ENCODE assay signal across 28 cellular contexts in the genomic region with DNA sequence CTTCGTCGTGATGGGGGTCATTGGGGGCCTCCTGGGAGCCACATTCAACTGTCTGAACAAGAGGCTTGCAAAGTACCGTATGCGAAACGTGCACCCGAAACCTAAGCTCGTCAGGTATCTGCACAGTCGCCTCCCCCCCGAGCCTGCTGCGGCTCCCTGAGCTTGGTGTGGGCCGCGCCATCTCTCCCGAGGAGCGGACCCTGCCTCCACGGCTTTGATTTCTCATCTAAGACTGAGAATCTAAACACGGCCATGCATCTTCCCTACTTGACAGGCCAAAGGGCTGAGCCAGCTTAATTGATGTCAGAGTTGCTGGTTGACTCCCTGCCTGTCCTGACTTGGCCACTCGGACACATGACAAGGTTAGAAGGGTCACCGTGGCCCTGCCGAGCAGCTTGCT. TPM values are rescaled to one million over a fixed set of nuclear protein-coding genes. Genes with fewer than 3 reads are reported as not detected.
"Had no signal": no experiment of that assay in that cellular context is flagged by ENCODE, and none has a peak within 500 bp of the region (broad histone marks: within the 10 kb centered on the region; RNA-seq: fewer than 3 reads in every experiment).

No MANE protein-coding gene starts in this region.

- H3K36me3 Mint-ChIP-seq: activated naive CD8-positive, alpha-beta T cell had no signal

- H3K4me3 Mint-ChIP-seq: activated B cell treated with CpG ODN at 0.5 μM for 24 hours; activated CD4-positive, alpha-beta T cell treated with anti-CD3 and anti-CD28 coated beads, Interleukin-2, amount 10 ng/mL, durations not matched to agents 24 days and 14 days; activated CD8-positive, alpha-beta memory T cell treated with anti-CD3 and anti-CD28 coated beads, Interleukin-2, amount 10 ng/mL, durations not matched to agents 7 days and 5 days; activated naive CD4-positive, alpha-beta T cell treated with anti-CD3 and anti-CD28 coated beads for 36 hours; activated naive CD8-positive, alpha-beta T cell; activated T-cell treated with anti-CD3 and anti-CD28 coated beads, Interleukin-2, amount 50 U/mL, for 24 hours; activated T-helper 1 cell treated with anti-CD3 and anti-CD28 coated beads, Interleukin-12 subunit alpha, Interleukin-12 subunit beta, Interleukin-2, Interleukin-4 antibody, amounts not matched to agents 30 ng/mL and 10 ng/mL and 1 ng/mL, durations not matched to agents 14 hours and 24 hours and 36 hours had no signal

- H3K9me3 Mint-ChIP-seq: activated B cell treated with CpG ODN at 0.5 μM for 24 hours; activated CD4-positive, alpha-beta T cell treated with anti-CD3 and anti-CD28 coated beads, Interleukin-2, amount 10 ng/mL, durations not matched to agents 24 days and 14 days; activated naive CD4-positive, alpha-beta T cell treated with anti-CD3 and anti-CD28 coated beads for 36 hours; activated T-cell treated with anti-CD3 and anti-CD28 coated beads, Interleukin-2, amount 50 U/mL, for 24 hours; activated T-helper 1 cell treated with anti-CD3 and anti-CD28 coated beads, Interleukin-12 subunit alpha, Interleukin-12 subunit beta, Interleukin-2, Interleukin-4 antibody, amounts not matched to agents 30 ng/mL and 10 ng/mL and 1 ng/mL, durations not matched to agents 14 hours and 24 hours and 36 hours had no signal

- H3K27me3 Mint-ChIP-seq: activated B cell treated with CpG ODN at 0.5 μM for 24 hours; activated CD4-positive, alpha-beta T cell treated with anti-CD3 and anti-CD28 coated beads, Interleukin-2, amount 10 ng/mL, durations not matched to agents 24 days and 14 days; activated CD8-positive, alpha-beta memory T cell treated with anti-CD3 and anti-CD28 coated beads, Interleukin-2, amount 10 ng/mL, durations not matched to agents 7 days and 5 days; activated naive CD8-positive, alpha-beta T cell; activated T-cell treated with anti-CD3 and anti-CD28 coated beads, Interleukin-2, amount 50 U/mL, for 24 hours had no signal

- H3K4me1 Mint-ChIP-seq: activated B cell treated with CpG ODN at 0.5 μM for 24 hours; activated CD4-positive, alpha-beta T cell treated with anti-CD3 and anti-CD28 coated beads, Interleukin-2, amount 10 ng/mL, durations not matched to agents 24 days and 14 days; activated CD8-positive, alpha-beta memory T cell treated with anti-CD3 and anti-CD28 coated beads, Interleukin-2, amount 10 ng/mL, durations not matched to agents 7 days and 5 days had no signal

- H3K27ac Mint-ChIP-seq: activated B cell treated with CpG ODN at 0.5 μM for 24 hours; activated CD4-positive, alpha-beta T cell treated with anti-CD3 and anti-CD28 coated beads, Interleukin-2, amount 10 ng/mL, durations not matched to agents 24 days and 14 days; activated CD8-positive, alpha-beta memory T cell treated with anti-CD3 and anti-CD28 coated beads, Interleukin-2, amount 10 ng/mL, durations not matched to agents 7 days and 5 days; activated naive CD4-positive, alpha-beta T cell treated with anti-CD3 and anti-CD28 coated beads for 36 hours; activated naive CD8-positive, alpha-beta T cell; activated T-cell treated with anti-CD3 and anti-CD28 coated beads, Interleukin-2, amount 50 U/mL, for 24 hours; activated T-helper 1 cell treated with anti-CD3 and anti-CD28 coated beads, Interleukin-12 subunit alpha, Interleukin-12 subunit beta, Interleukin-2, Interleukin-4 antibody, amounts not matched to agents 30 ng/mL and 10 ng/mL and 1 ng/mL, durations not matched to agents 14 hours and 24 hours and 36 hours had no signal

- FAIRE-seq: K562 had no signal

- H3K27me3 ChIP-seq: brain microvascular endothelial cell had no signal

- DNase-seq: activated B cell treated with CpG ODN at 0.5 μM for 24 hours; activated CD4-positive, alpha-beta T cell treated with anti-CD3 and anti-CD28 coated beads for 1 hour; activated CD4-positive, alpha-beta T cell treated with anti-CD3 and anti-CD28 coated beads, Interleukin-2, amount 10 ng/mL, durations not matched to agents 24 days and 14 days; activated CD4-positive, alpha-beta T cell treated with anti-CD3 and anti-CD28 coated beads, Interleukin-2, amount 50 U/mL, for 48 hours; activated CD8-positive, alpha-beta memory T cell treated with anti-CD3 and anti-CD28 coated beads, Interleukin-2, amount 10 ng/mL, durations not matched to agents 7 days and 5 days; activated effector memory CD4-positive, alpha-beta T cell treated with anti-CD3 and anti-CD28 coated beads, Interleukin-2, amount 50 U/mL, for 16 hours; activated naive CD4-positive, alpha-beta T cell treated with anti-CD3 and anti-CD28 coated beads for 36 hours; activated T-cell treated with anti-CD3 and anti-CD28 coated beads, Interleukin-2, amount 50 U/mL, for 24 hours; amygdala; brain microvascular endothelial cell; Karpas-422; MM.1S; NCI-H1105; NCI-H1436 treated with DMSO at 0.1 percent for 48 hours; NCI-H187; NCI-H2081; NCI-H510A treated with DMSO at 0.1 percent for 48 hours; NCI-H69; NK-92 treated with Interleukin-12 subunit alpha and Interleukin-12 subunit beta, amount 100 ng/mL, for 24 hours; OCI-M1; RPMI8226 had no signal

- ATAC-seq: activated CD8-positive, alpha-beta memory T cell treated with anti-CD3 and anti-CD28 coated beads, Interleukin-2, amount 10 ng/mL, durations not matched to agents 7 days and 5 days; K562; Panc1; Right ventricle myocardium inferior had no signal

- H3K4me3 ChIP-seq: K562, SK-N-MC had no signal

- H3K27ac ChIP-seq: brain microvascular endothelial cell, SK-N-MC had no signal

RNA-seq across cellular contexts. Expression of a gene that starts 19.1 kb away (rescaled TPM):
- total RNA-seq: activated B cell treated with CpG ODN at 0.5 μM for 24 hours; activated CD4-positive, alpha-beta T cell treated with anti-CD3 and anti-CD28 coated beads, Interleukin-2, amount 10 ng/mL, durations not matched to agents 24 days and 14 days; activated CD8-positive, alpha-beta memory T cell treated with anti-CD3 and anti-CD28 coated beads, Interleukin-2, amount 10 ng/mL, durations not matched to agents 7 days and 5 days; activated naive CD4-positive, alpha-beta T cell treated with anti-CD3 and anti-CD28 coated beads for 36 hours; activated T-helper 1 cell treated with anti-CD3 and anti-CD28 coated beads, Interleukin-12 subunit alpha, Interleukin-12 subunit beta, Interleukin-2, Interleukin-4 antibody, amounts not matched to agents 30 ng/mL and 10 ng/mL and 1 ng/mL, durations not matched to agents 14 hours and 24 hours and 36 hours; K562; T-helper 1 cell treated with Interleukin-12 subunit alpha and Interleukin-12 subunit beta and Interleukin-4 antibody, amounts not matched to agents 30 ng/mL and 1 ng/mL, for 36 hours had no signal
- polyA plus RNA-seq: K562 had no signal

RNA-seq across cellular contexts. Expression of a gene that starts 30.2 kb away (rescaled TPM):
- total RNA-seq: activated B cell treated with CpG ODN at 0.5 μM for 24 hours; activated CD4-positive, alpha-beta T cell treated with anti-CD3 and anti-CD28 coated beads, Interleukin-2, amount 10 ng/mL, durations not matched to agents 24 days and 14 days; activated CD8-positive, alpha-beta memory T cell treated with anti-CD3 and anti-CD28 coated beads, Interleukin-2, amount 10 ng/mL, durations not matched to agents 7 days and 5 days; activated naive CD4-positive, alpha-beta T cell treated with anti-CD3 and anti-CD28 coated beads for 36 hours; activated T-helper 1 cell treated with anti-CD3 and anti-CD28 coated beads, Interleukin-12 subunit alpha, Interleukin-12 subunit beta, Interleukin-2, Interleukin-4 antibody, amounts not matched to agents 30 ng/mL and 10 ng/mL and 1 ng/mL, durations not matched to agents 14 hours and 24 hours and 36 hours; K562; T-helper 1 cell treated with Interleukin-12 subunit alpha and Interleukin-12 subunit beta and Interleukin-4 antibody, amounts not matched to agents 30 ng/mL and 1 ng/mL, for 36 hours had no signal
- polyA plus RNA-seq: K562 had no signal
